8 cellular contexts compared by ENCODE assay signal in the genomic region with DNA sequence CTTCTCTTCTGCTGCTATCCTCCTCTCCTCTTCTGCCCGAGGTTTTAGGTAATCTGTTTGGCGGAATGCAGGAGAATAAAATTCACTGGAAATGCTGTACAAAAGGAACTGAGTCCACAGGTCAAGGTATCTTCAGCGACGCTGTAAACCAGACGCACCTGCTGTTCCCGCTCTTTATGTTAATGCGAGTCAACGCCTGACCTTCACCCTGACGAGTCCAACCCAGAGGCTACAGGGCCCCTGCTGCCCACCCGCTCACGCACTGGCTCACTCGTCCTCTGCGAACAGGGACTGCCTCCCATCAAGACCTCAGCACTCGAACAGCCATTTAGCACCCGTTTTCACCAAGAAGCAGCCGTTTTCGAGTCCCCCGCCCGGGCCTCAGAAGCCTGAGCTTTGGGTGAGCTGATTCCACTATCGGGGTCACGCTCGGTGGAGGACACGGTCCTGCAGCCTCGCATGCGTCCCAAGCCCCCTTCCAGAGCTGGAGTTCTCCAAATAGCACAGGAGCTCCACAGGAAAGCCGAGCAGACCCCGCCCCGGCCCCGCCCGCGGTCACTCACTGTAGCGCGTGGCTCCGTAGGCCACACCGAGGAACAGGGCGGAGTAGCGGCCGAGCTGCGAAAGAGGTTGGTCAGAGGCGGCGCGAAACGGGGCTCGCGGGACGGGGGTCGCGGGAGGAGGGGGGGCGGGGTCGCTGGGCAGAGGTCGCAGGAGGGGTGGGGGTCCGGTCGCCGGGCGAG. TPM values are rescaled to one million over a fixed set of nuclear protein-coding genes. Genes with fewer than 3 reads are reported as not detected.
DNase-seq lines count a peak whose midpoint lies in the region; TF ChIP-seq lines count a peak whose summit lies in the region.

No MANE protein-coding gene starts in this region.

- TSS peak; percentile 50 for BruUV-seq in mammary epithelial cell (replicated peaks; lab: Mats Ljungman, UMichigan)

- H3K79me2 ChIP-seq in mammary epithelial cell (ENCODE audit: insufficient read depth, low read length), result peaks cover 31% of the 10 kb centered on the region

- peak overlapping the region; percentile 43 for H2AFZ ChIP-seq in mammary epithelial cell (ENCODE audit: low read depth, low read length)

- TF ChIP-seq CTCF in mammary epithelial cell (conservative IDR thresholded peaks at IDR 0.05 in 1 of 2, IDR thresholded peaks at IDR 0.05 in 1 of 2; ENCODE audit: extremely low read depth in 1 of 2, insufficient read depth in 1 of 2, low read depth in 1 of 2, low read length in 2 of 2) (no peak), liver (IDR thresholded peaks at IDR 0.05; ENCODE audit: low read depth, low read length, missing input control) (no peak), transverse colon (IDR thresholded peaks at IDR 0.05) (no peak)

- no peaks in the 10 kb centered on the region for H3K9me3 ChIP-seq in KOPT-K1 (ENCODE audit: insufficient read depth, low read length, poor library complexity, severe bottlenecking)
- H3K9me3 ChIP-seq in mammary epithelial cell (replicated peaks; ENCODE audit: insufficient read depth, low read length), result no peaks in the 10 kb centered on the region
- no peaks in the 10 kb centered on the region for H3K9me3 ChIP-seq in liver (ENCODE audit: control insufficient read depth in 4 of 4, low read length in 3 of 4)
- H3K9me3 ChIP-seq in transverse colon, result no peaks in the 10 kb centered on the region

- peak overlapping the region; percentile 70 to 76 (median 75) for H3K4me3 ChIP-seq in mammary epithelial cell (replicated peaks in 1 of 3; ENCODE audit: insufficient read depth in 1 of 3, low read depth in 2 of 3, low read length in 3 of 3)
- H3K4me3 ChIP-seq in liver (ENCODE audit: low read depth in 1 of 3, low read length in 3 of 3), result peak overlapping the region; percentile 67 to 94 (median 92)
- peak overlapping the region; percentile 68 to 88 (median 71) for H3K4me3 ChIP-seq in transverse colon

- H3K4me1 ChIP-seq in mammary epithelial cell (ENCODE audit: insufficient read depth, low read length) (peaks cover 30% of the 10 kb centered on the region), liver (ENCODE audit: control insufficient read depth in 4 of 4, insufficient read depth in 4 of 4, low read length in 3 of 4) (peaks cover 8 to 19% (median 15%) of the 10 kb centered on the region in 4 donors), transverse colon (peaks cover 15 to 33% (median 29%) of the 10 kb centered on the region in 4 donors)

- TF ChIP-seq EP300 in transverse colon (IDR thresholded peaks at IDR 0.05; ENCODE audit: low read depth), result no peak

- H3K27ac ChIP-seq in KOPT-K1 (ENCODE audit: low read depth, low read length, poor library complexity, severe bottlenecking) (peak overlapping the region; percentile 94), mammary epithelial cell (ENCODE audit: insufficient read depth, low read depth, low read length) (peak overlapping the region; percentile 38), liver (ENCODE audit: low read depth in 1 of 2, low read length in 2 of 2) (peak overlapping the region in 1 of 2 donors; percentile 19), transverse colon (peak overlapping the region; percentile 93 to 98 (median 94))

- peak; percentile 29 for TF ChIP-seq POLR2A in transverse colon (IDR thresholded peaks at IDR 0.05)

- no peak for TF ChIP-seq RAD21 in liver (IDR thresholded peaks at IDR 0.05)

- peak overlapping the region; percentile 97 for H3K4me2 ChIP-seq in mammary epithelial cell (ENCODE audit: insufficient read depth, low read depth, low read length)

- no peaks in the 10 kb centered on the region for H4K20me1 ChIP-seq in mammary epithelial cell (ENCODE audit: insufficient read depth, low read length)

- H3K9ac ChIP-seq in mammary epithelial cell (ENCODE audit: insufficient read depth, low read length), result peak overlapping the region; percentile 65
- peak overlapping the region in 1 of 2 donors; percentile 56 for H3K9ac ChIP-seq in liver (ENCODE audit: low read depth in 1 of 2, low read length in 2 of 2)

- intact Hi-C loops in mammary epithelial cell (cut with micrococcal nuclease) (loop anchor here (1.0 to 2.0 kb wide), 3 partner anchors 71 to 429 kb away; a partner anchor contains a TSS), transverse colon (cut with DNase I; ENCODE audit: low total_unique reads) (no loop called here)

- CTCF ChIA-PET in mammary epithelial cell (lab: Charles Lee; ENCODE audit: low non-redundant PET), result interaction anchor here (0.6 to 1.0 kb wide), 2 partner anchors 10 to 199 kb away, joined by 3 to 4 read pairs; no protein-coding TSS in a partner anchor

- no peaks in the 10 kb centered on the region for H3K27me3 ChIP-seq in mammary epithelial cell (ENCODE audit: insufficient read depth, low read length)
- H3K27me3 ChIP-seq in liver (ENCODE audit: control insufficient read depth in 4 of 4, insufficient read depth in 4 of 4, low read length in 3 of 4), result no peaks in the 10 kb centered on the region
- H3K27me3 ChIP-seq in transverse colon, result no peaks in the 10 kb centered on the region

- DNase-seq in CD1c-positive myeloid dendritic cell (ENCODE audit: extremely low spot score), result peak; percentile 47
- DNase-seq in mammary epithelial cell, result no peak
- peak; percentile 73 for DNase-seq in transverse colon
- no peak for DNase-seq in SW480 (ENCODE audit: low spot score)
- no peak for DNase-seq in T-helper 9 cell
- DNase-seq in D341Med (ENCODE audit: low spot score), result no peak

- in situ Hi-C loops in mammary epithelial cell (cut with MboI; ENCODE audit: low sequenced_read_pairs in 2 of 2), result no loop called here
- in situ Hi-C loops in transverse colon (cut with MboI; ENCODE audit: low pct_ligation_motif_present in 1 of 4, low pct_unique_long_range_greater_than_20kb in 1 of 4, low sequenced_read_pairs in 3 of 4), result no loop called here

- H3K36me3 ChIP-seq in KOPT-K1 (ENCODE audit: insufficient read depth, low read length), result peaks cover 28% of the 10 kb centered on the region
- H3K36me3 ChIP-seq in mammary epithelial cell (ENCODE audit: insufficient read depth, low read length), result peaks cover 11% of the 10 kb centered on the region
- peaks cover 5 to 18% (median 14%) of the 10 kb centered on the region in 4 donors for H3K36me3 ChIP-seq in liver (ENCODE audit: control insufficient read depth in 4 of 4, insufficient read depth in 3 of 4, low read depth in 1 of 4, low read length in 3 of 4)
- peaks cover 0 to 14% (median 6%) of the 10 kb centered on the region in 4 donors for H3K36me3 ChIP-seq in transverse colon

- dilution Hi-C loops in mammary epithelial cell (cut with HindIII; ENCODE audit: low sequenced_read_pairs), result loop anchor here (5.0 to 10.0 kb wide), 3 partner anchors 51 to 219 kb away; no protein-coding TSS in a partner anchor

- 12% methylated on average over 26 of the region's 55 CpGs for WGBS in mammary epithelial cell (ENCODE audit: low coverage, missing lambda C conversion rate)
- WGBS in liver, result 7% methylated on average over 54 of the region's 55 CpGs
- WGBS in transverse colon (ENCODE audit: low coverage in 1 of 2), 2 donors, result 18 to 21% methylated on average over 9 to 25 of the region's 55 CpGs

TF ChIP-seq in liver, 16 proteins besides CTCF, POLR2A, EP300 and RAD21:
- TF ChIP-seq, protein P1, sequence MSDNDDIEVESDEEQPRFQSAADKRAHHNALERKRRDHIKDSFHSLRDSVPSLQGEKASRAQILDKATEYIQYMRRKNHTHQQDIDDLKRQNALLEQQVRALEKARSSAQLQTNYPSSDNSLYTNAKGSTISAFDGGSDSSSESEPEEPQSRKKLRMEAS (IDR thresholded peaks at IDR 0.05), result no peak
- TF ChIP-seq YY1 (IDR thresholded peaks at IDR 0.05), result no peak

RNA-seq across cellular contexts. Expression of a gene that starts 0.6 kb away (rescaled TPM):
- total RNA-seq in mammary epithelial cell (100 to 1,000 TPM in 1 of 2 donors, 10 to 100 TPM in 1; 38.7 to 284 TPM), liver (10 to 100 TPM; 31.4 to 75.9 TPM), transverse colon (100 to 1,000 TPM in 2 of 4 donors, 10 to 100 TPM in 1, not detected in 1; 52.0 to 152 (median 148) TPM)
- polyA plus RNA-seq in mammary epithelial cell (486 TPM), liver (100 to 1,000 TPM; 263 to 621 TPM)
- polyA minus RNA-seq in mammary epithelial cell, result 109 TPM

RNA-seq across cellular contexts. Expression of a gene that starts 0.8 kb away (rescaled TPM):
- total RNA-seq in mammary epithelial cell (10 to 100 TPM; 11.2 to 31.9 TPM), liver (1 to 10 TPM; 2.4 to 4.6 TPM), transverse colon (100 to 1,000 TPM in 1 of 4 donors, 10 to 100 TPM in 3; 20.3 to 199 (median 33.4) TPM)
- polyA plus RNA-seq in mammary epithelial cell (10.7 TPM), liver (1 to 10 TPM; 4.8 to 5.0 TPM)
- not detected for polyA minus RNA-seq in mammary epithelial cell

RNA-seq across cellular contexts. Expression of a gene that starts 15.4 kb away (rescaled TPM):
- total RNA-seq in mammary epithelial cell, result under 1 TPM in 1 of 2 donors, not detected in 1; 0.83 TPM
- not detected for polyA plus RNA-seq in mammary epithelial cell
- polyA minus RNA-seq in mammary epithelial cell, result not detected
- 1 to 10 TPM; 1.6 to 2.5 TPM for total RNA-seq in liver
- 1 to 10 TPM in 1 of 2 donors, under 1 TPM in 1; 0.40 to 3.6 TPM for polyA plus RNA-seq in liver
- 10 to 100 TPM in 2 of 4 donors, 1 to 10 TPM in 2; 1.2 to 17.6 (median 9.2) TPM for total RNA-seq in transverse colon

RNA-seq across cellular contexts. Expression of a gene that starts 32.1 kb away (rescaled TPM):
- 10 to 100 TPM; 35.0 to 38.2 TPM for total RNA-seq in mammary epithelial cell
- polyA plus RNA-seq in mammary epithelial cell, result 34.2 TPM
- 77.3 TPM for polyA minus RNA-seq in mammary epithelial cell
- total RNA-seq in liver, result 10 to 100 TPM; 17.2 to 23.3 TPM
- 10 to 100 TPM; 11.0 to 11.4 TPM for polyA plus RNA-seq in liver
- total RNA-seq in transverse colon, result 100 to 1,000 TPM in 2 of 4 donors, 10 to 100 TPM in 2; 56.5 to 256 (median 97.2) TPM

RNA-seq across cellular contexts. Expression of a gene that starts 48.1 kb away (rescaled TPM):
- total RNA-seq in mammary epithelial cell, result 1 to 10 TPM in 1 of 2 donors, not detected in 1; 3.2 TPM
- not detected for polyA plus RNA-seq in mammary epithelial cell
- not detected for polyA minus RNA-seq in mammary epithelial cell
- 1 to 10 TPM in 1 of 2 donors, under 1 TPM in 1; 0.59 to 7.3 TPM for total RNA-seq in liver
- polyA plus RNA-seq in liver, result under 1 TPM; 0.28 to 0.40 TPM
- 1 to 10 TPM in 1 of 4 donors, under 1 TPM in 2, not detected in 1; 0.60 to 2.5 (median 0.95) TPM for total RNA-seq in transverse colon

Comparison
In these comparisons a context has a peak if more than half of its experiments do, and no peak if none do; other contexts are left out.
1. DNase-seq: peak in CD1c-positive myeloid dendritic cell (single experiment) and transverse colon (single experiment); none in mammary epithelial cell (single experiment), SW480 (single experiment), T-helper 9 cell (single experiment) and D341Med (single experiment).
2. Peak in every context shown above with its lines, with median percentiles within 50 percentile points of each other: H3K4me3 ChIP-seq.